ENCODE assay signal across 9 cellular contexts in genomic region chr1:117606608-117607261, GRCh38. TPM values are rescaled to one million over a fixed set of nuclear protein-coding genes. Genes with fewer than 3 reads are reported as not detected.
DNase-seq lines count a peak whose midpoint lies in the region; ATAC-seq and TF ChIP-seq lines count a peak whose summit lies in the region.
"Had no signal": no experiment of that assay in that cellular context is flagged by ENCODE, and none has a peak within 500 bp of the region (broad histone marks: within the 10 kb centered on the region; RNA-seq: fewer than 3 reads in every experiment).

No MANE protein-coding gene starts in this region.

- H3K4me1 Mint-ChIP-seq in CD4-positive, alpha-beta T cell (ENCODE audit: low read depth): peaks cover 62% of the 10 kb centered on the region
- peaks cover 55% of the 10 kb centered on the region for H3K4me1 Mint-ChIP-seq in activated B cell treated with CpG ODN at 0.5 μM for 24 hours

- H3K36me3 ChIP-seq in liver (ENCODE audit: control insufficient read depth in 4 of 4, insufficient read depth in 3 of 4, low read depth in 1 of 4, low read length in 3 of 4): no peaks in the 10 kb centered on the region

- peak; percentile 35 to 62 (median 46) for DNase-seq in CD4-positive, alpha-beta T cell
- DNase-seq in activated B cell treated with CpG ODN at 0.5 μM for 24 hours: peak; percentile 47
- DNase-seq in central memory CD4-positive, alpha-beta T cell: peak; percentile 69
- DNase-seq in stimulated activated CD4-positive, alpha-beta T cell treated with anti-CD3 and anti-CD28 coated beads, TNF-alpha, amount 100 ng/mL, for 24 hours (ENCODE audit: low read depth in 3 of 3): peak; percentile 5 to 43 (median 14)

- peak; percentile 5 for ATAC-seq in CD4-positive, alpha-beta T cell (ENCODE audit: poor library complexity)
- ATAC-seq in HG02588 (IDR thresholded peaks at IDR 0.05; ENCODE audit: unreplicated experiment): peak; percentile 7
- peak; percentile 6 for ATAC-seq in activated B cell treated with CpG ODN at 0.5 μM for 24 hours (ENCODE audit: low read depth)
- no peak for ATAC-seq in HG02763 (IDR thresholded peaks at IDR 0.05; ENCODE audit: unreplicated experiment)
- no peak for ATAC-seq in GM18868 (IDR thresholded peaks at IDR 0.05; ENCODE audit: unreplicated experiment)

- no peaks in the 10 kb centered on the region for H3K27me3 Mint-ChIP-seq in CD4-positive, alpha-beta T cell
- no peaks in the 10 kb centered on the region for H3K27me3 Mint-ChIP-seq in activated B cell treated with CpG ODN at 0.5 μM for 24 hours

- WGBS in liver: 1% methylated on average over 45 of the region's 45 CpGs

- H3K9ac ChIP-seq in liver (ENCODE audit: low read depth in 1 of 2, low read length in 2 of 2): peak overlapping the region; percentile 81 to 95

- H3K27ac ChIP-seq in CD4-positive, alpha-beta T cell (ENCODE audit: low read depth, low read length): peak overlapping the region; percentile 75
- H3K27ac ChIP-seq in liver (ENCODE audit: low read depth in 1 of 2, low read length in 2 of 2): peak overlapping the region; percentile 83 to 89

- intact Hi-C loops in CD4-positive, alpha-beta T cell (cut with DNase I, micrococcal nuclease): loop anchor here (1.0 to 10.0 kb wide), 11 partner anchors 51 to 1538 kb away; partner anchors contain the start of genes CD2 (in 1 of the 2), MAN1A2 (in 1 of the 2), TRIM45 (in 1 of the 2) and WARS2 (in 1 of the 2)
- intact Hi-C loops in activated B cell treated with CpG ODN at 0.5 μM for 24 hours (cut with micrococcal nuclease): loop anchor here (1.0 to 10.0 kb wide), 8 partner anchors 9 to 1232 kb away; partner anchors contain the start of genes ATP1A1, GDAP2 and WDR3

- no peak for TF ChIP-seq RAD21 in liver (IDR thresholded peaks at IDR 0.05)

- no peak for TF ChIP-seq CTCF in CD4-positive, alpha-beta T cell (IDR thresholded peaks at IDR 0.05)
- no peak for TF ChIP-seq CTCF in activated B cell treated with CpG ODN at 0.5 μM for 24 hours (IDR thresholded peaks at IDR 0.05)
- no peak for TF ChIP-seq CTCF in liver (IDR thresholded peaks at IDR 0.05; ENCODE audit: low read depth, low read length, missing input control)

- no peaks in the 10 kb centered on the region for H3K27me3 ChIP-seq in CD4-positive, alpha-beta T cell (ENCODE audit: control insufficient read depth, insufficient read depth, low read length)
- no peaks in the 10 kb centered on the region for H3K27me3 ChIP-seq in liver (ENCODE audit: control insufficient read depth in 4 of 4, insufficient read depth in 4 of 4, low read length in 3 of 4)

- no peaks in the 10 kb centered on the region for H3K9me3 ChIP-seq in CD4-positive, alpha-beta T cell (ENCODE audit: control insufficient read depth, low read length)
- no peaks in the 10 kb centered on the region for H3K9me3 ChIP-seq in liver (ENCODE audit: control insufficient read depth in 4 of 4, low read length in 3 of 4)

- CTCF ChIA-PET in CD4-positive, alpha-beta T cell (lab: Charles Lee): interaction anchor here (1.0 to 5.2 kb wide), 6 partner anchors 22 to 147 kb away, joined by 4 to 30 read pairs (median 6); no protein-coding TSS in a partner anchor
- CTCF ChIA-PET in activated B cell treated with CpG ODN at 0.5 μM for 24 hours (lab: Charles Lee): interaction anchor here (1.0 to 5.2 kb wide), 7 partner anchors 10 to 147 kb away, joined by 3 to 60 read pairs (median 3); no protein-coding TSS in a partner anchor

- POLR2A ChIA-PET in CD4-positive, alpha-beta T cell (lab: Charles Lee): interaction anchor here (0.6 to 3.2 kb wide), 24 partner anchors 11 to 547 kb away, joined by 3 to 130 read pairs (median 4); partner anchors contain the start of genes MAN1A2 and TTF2
- POLR2A ChIA-PET in activated B cell treated with CpG ODN at 0.5 μM for 24 hours (lab: Charles Lee): interaction anchor here (0.7 to 40.7 kb wide), 13 partner anchors 11 to 1234 kb away, joined by 3 to 1269 read pairs (median 4); partner anchors contain the start of genes ATP1A1, GDAP2, MAN1A2 and WDR3

- H3K4me1 ChIP-seq in liver (ENCODE audit: control insufficient read depth in 4 of 4, insufficient read depth in 4 of 4, low read length in 3 of 4): peaks cover 1 to 19% (median 10%) of the 10 kb centered on the region in 4 donors

- no peaks in the 10 kb centered on the region for H3K9me3 Mint-ChIP-seq in CD4-positive, alpha-beta T cell
- H3K9me3 Mint-ChIP-seq in activated B cell treated with CpG ODN at 0.5 μM for 24 hours: no peaks in the 10 kb centered on the region

- H3K4me3 Mint-ChIP-seq in CD4-positive, alpha-beta T cell: peak overlapping the region; percentile 99
- peak overlapping the region; percentile 99 for H3K4me3 Mint-ChIP-seq in activated B cell treated with CpG ODN at 0.5 μM for 24 hours

- peak overlapping the region; percentile 76 to 94 (median 90) for H3K4me3 ChIP-seq in liver (ENCODE audit: low read depth in 1 of 3, low read length in 3 of 3)

- H3K36me3 Mint-ChIP-seq in CD4-positive, alpha-beta T cell (ENCODE audit: low read depth): peaks cover 42% of the 10 kb centered on the region
- peaks cover 50% of the 10 kb centered on the region for H3K36me3 Mint-ChIP-seq in activated B cell treated with CpG ODN at 0.5 μM for 24 hours (ENCODE audit: low read depth)

- peak overlapping the region; percentile 90 for H3K27ac Mint-ChIP-seq in CD4-positive, alpha-beta T cell
- H3K27ac Mint-ChIP-seq in activated B cell treated with CpG ODN at 0.5 μM for 24 hours: peak overlapping the region; percentile 93

TF ChIP-seq in liver, 16 proteins besides CTCF, POLR2A, EP300 and RAD21:
- TF ChIP-seq REST (IDR thresholded peaks at IDR 0.05): no peak
- TF ChIP-seq MAX (IDR thresholded peaks at IDR 0.05): no peak
- no peak for TF ChIP-seq GABPA (IDR thresholded peaks at IDR 0.05 in 1 of 2, conservative IDR thresholded peaks at IDR 0.05 in 1 of 2)
- TF ChIP-seq ZBTB33 (IDR thresholded peaks at IDR 0.05): no peak
- TF ChIP-seq SP1 (IDR thresholded peaks at IDR 0.05): no peak
- no peak for TF ChIP-seq YY1 (IDR thresholded peaks at IDR 0.05)
- no peak for TF ChIP-seq HNF4G (IDR thresholded peaks at IDR 0.05)
- no peak for TF ChIP-seq JUND (IDR thresholded peaks at IDR 0.05)
- no peak for TF ChIP-seq NR2F2 (IDR thresholded peaks at IDR 0.05)
- no peak for TF ChIP-seq TAF1 (conservative IDR thresholded peaks at IDR 0.05)
- TF ChIP-seq EGR1 (IDR thresholded peaks at IDR 0.05; ENCODE audit: low read depth in 2 of 2): no peak
- TF ChIP-seq FOXA2 (IDR thresholded peaks at IDR 0.05): no peak
- TF ChIP-seq RXRA (IDR thresholded peaks at IDR 0.05): no peak

RNA-seq across cellular contexts. Expression of gene TENT5C, which starts 0.9 kb away (rescaled TPM):
- total RNA-seq in CD4-positive, alpha-beta T cell: 100 to 1,000 TPM; 122 to 123 TPM
- total RNA-seq in activated B cell treated with CpG ODN at 0.5 μM for 24 hours (56.2 and 59.3 TPM in 2 replicates), liver (100 to 1,000 TPM in 1 of 2 donors, 1 to 10 TPM in 1; 4.3 to 200 TPM)
- polyA plus RNA-seq in liver: 1 to 10 TPM; 1.1 to 5.3 TPM
- total RNA-seq: LHCN-M2 had no signal

Comparison
In these comparisons a context has a peak if more than half of its experiments do, and no peak if none do; other contexts are left out.
1. ATAC-seq: peak in CD4-positive, alpha-beta T cell (single experiment), HG02588 (single experiment) and activated B cell treated with CpG ODN at 0.5 μM for 24 hours (single experiment); none in HG02763 (single experiment) and GM18868 (single experiment).
2. DNase-seq: peak in every context shown above with its lines; median percentile 69 in central memory CD4-positive, alpha-beta T cell; 47 in activated B cell treated with CpG ODN at 0.5 μM for 24 hours; 46 in CD4-positive, alpha-beta T cell; 14 in stimulated activated CD4-positive, alpha-beta T cell treated with anti-CD3 and anti-CD28 coated beads, TNF-alpha, amount 100 ng/mL, for 24 hours.